ENCODE assay signal across 21 cellular contexts in the genomic region with DNA sequence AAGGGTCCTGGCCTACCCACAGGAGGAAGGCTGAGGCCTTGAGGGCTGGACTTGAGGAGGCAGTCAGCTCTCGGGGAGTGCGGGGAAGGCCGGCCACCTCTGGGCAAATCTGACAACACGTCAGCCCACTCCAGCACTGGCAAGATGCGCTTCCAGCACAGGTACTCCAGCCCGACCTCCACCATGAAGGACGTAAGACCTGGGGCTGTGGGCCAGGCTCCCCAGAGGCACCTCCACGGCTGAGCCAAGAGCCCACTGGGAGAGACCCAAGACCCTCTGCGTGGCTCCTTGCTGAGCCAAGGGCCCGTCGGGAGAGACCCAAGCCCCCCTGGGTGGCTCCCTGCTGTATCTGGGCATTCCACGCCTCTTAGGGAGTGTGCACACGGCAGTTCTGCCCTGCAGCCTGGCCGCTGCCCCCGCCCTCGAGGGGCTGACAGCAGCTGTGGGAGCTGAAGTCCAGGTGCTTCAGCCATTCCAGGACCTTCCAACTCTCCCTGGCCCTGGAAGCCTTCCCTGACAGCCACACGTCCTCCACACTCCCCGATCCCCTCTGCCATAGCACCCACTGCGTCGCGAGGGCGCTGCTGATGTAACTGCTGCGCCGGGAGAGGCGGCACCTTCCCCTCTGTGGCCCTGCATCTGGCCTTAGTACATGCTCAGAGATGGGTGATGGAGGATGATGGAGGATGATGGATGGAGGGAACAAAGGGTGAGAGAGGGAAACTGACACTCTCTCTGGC.
"Had no signal": no experiment of that assay in that cellular context is flagged by ENCODE, and none has a peak within 500 bp of the region (broad histone marks: within the 10 kb centered on the region; RNA-seq: fewer than 3 reads in every experiment).

No MANE protein-coding gene starts in this region.

- DNase-seq: activated CD4-positive, alpha-beta T cell treated with anti-CD3 and anti-CD28 coated beads for 36 hours; activated CD4-positive, alpha-beta T cell treated with anti-CD3 and anti-CD28 coated beads, Interleukin-2, amount 50 U/mL, for 48 hours; activated naive CD4-positive, alpha-beta T cell; anterior cingulate cortex; central memory CD4-positive, alpha-beta T cell; colonic mucosa; heart left ventricle; lower lobe of right lung; occipital lobe; right lobe of liver; small intestine; stimulated activated CD4-positive, alpha-beta T cell treated with anti-CD3 and anti-CD28 coated beads, Interleukin-15, amount 100 ng/mL, for 24 hours; stimulated activated CD4-positive, alpha-beta T cell treated with anti-CD3 and anti-CD28 coated beads, Interleukin-2, amount 100 ng/mL, for 48 hours; T-cell had no signal

- H3K9me3 ChIP-seq: colonic mucosa, gastroesophageal sphincter, heart left ventricle, lower lobe of right lung, prostate gland, right lobe of liver had no signal

- H3K4me1 Mint-ChIP-seq: activated CD4-positive, alpha-beta T cell treated with anti-CD3 and anti-CD28 coated beads for 36 hours had no signal

- H3K36me3 ChIP-seq: colonic mucosa, right lobe of liver had no signal

- H3K27me3 ChIP-seq: colonic mucosa, gastroesophageal sphincter, heart left ventricle, right lobe of liver had no signal

- FAIRE-seq: endometrium, small intestine had no signal

- H3K4me1 ChIP-seq: gastroesophageal sphincter, lower lobe of right lung, prostate gland had no signal

- H3K9me3 Mint-ChIP-seq: activated T-helper 1 cell treated with anti-CD3 and anti-CD28 coated beads, Interleukin-12 subunit alpha, Interleukin-12 subunit beta, Interleukin-2, Interleukin-4 antibody, amounts not matched to agents 30 ng/mL and 10 ng/mL and 1 ng/mL, durations not matched to agents 14 hours and 24 hours and 36 hours; brain; naive thymus-derived CD8-positive, alpha-beta T cell; T-cell; WTC11 had no signal

- H3K27ac Mint-ChIP-seq: activated CD4-positive, alpha-beta T cell treated with anti-CD3 and anti-CD28 coated beads for 36 hours; activated T-helper 1 cell treated with anti-CD3 and anti-CD28 coated beads, Interleukin-12 subunit alpha, Interleukin-12 subunit beta, Interleukin-2, Interleukin-4 antibody, amounts not matched to agents 30 ng/mL and 10 ng/mL and 1 ng/mL, durations not matched to agents 14 hours and 24 hours and 36 hours; T-cell; WTC11 had no signal

- H3K4me3 ChIP-seq: colonic mucosa, gastroesophageal sphincter, heart left ventricle, lower lobe of right lung, prostate gland, right lobe of liver had no signal

- H3K27ac ChIP-seq: colonic mucosa, gastroesophageal sphincter, heart left ventricle, lower lobe of right lung, prostate gland, right lobe of liver had no signal

- H3K27me3 Mint-ChIP-seq: activated CD4-positive, alpha-beta T cell treated with anti-CD3 and anti-CD28 coated beads for 36 hours; brain; naive thymus-derived CD8-positive, alpha-beta T cell; T-cell had no signal

- ATAC-seq: activated CD4-positive, alpha-beta T cell treated with anti-CD3 and anti-CD28 coated beads for 36 hours; gastroesophageal sphincter; heart left ventricle; lower lobe of right lung; naive thymus-derived CD8-positive, alpha-beta T cell; right lobe of liver; T-cell; WTC11 had no signal

- H3K4me3 Mint-ChIP-seq: activated CD4-positive, alpha-beta T cell treated with anti-CD3 and anti-CD28 coated beads for 36 hours; activated T-helper 1 cell treated with anti-CD3 and anti-CD28 coated beads, Interleukin-12 subunit alpha, Interleukin-12 subunit beta, Interleukin-2, Interleukin-4 antibody, amounts not matched to agents 30 ng/mL and 10 ng/mL and 1 ng/mL, durations not matched to agents 14 hours and 24 hours and 36 hours; brain; naive thymus-derived CD8-positive, alpha-beta T cell; T-cell; WTC11 had no signal
